Comparison of ENCODE assay signal across 18 cellular contexts in the genomic region with DNA sequence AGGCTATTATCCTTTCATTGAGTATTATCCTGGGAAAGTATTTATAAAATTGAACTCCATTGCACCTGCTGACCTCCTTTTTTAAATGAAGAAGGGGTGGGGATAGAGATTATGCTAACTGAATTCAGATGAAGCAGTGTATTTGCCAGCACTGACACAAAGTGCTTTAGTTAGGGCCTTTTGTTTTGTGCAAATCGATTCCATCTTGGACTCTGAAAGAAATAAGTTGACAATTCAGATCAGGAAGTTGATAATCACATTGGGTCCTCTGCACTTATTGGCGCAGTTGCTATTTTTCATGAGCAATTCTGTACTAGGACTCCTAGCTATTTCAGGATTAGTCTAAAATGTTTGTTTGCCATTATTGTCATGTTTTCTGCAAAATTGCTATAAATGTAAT.
"Had no signal": no experiment of that assay in that cellular context is flagged by ENCODE, and none has a peak within 500 bp of the region (broad histone marks: within the 10 kb centered on the region; RNA-seq: fewer than 3 reads in every experiment).

No MANE protein-coding gene starts in this region.

- H3K27me3 ChIP-seq: right atrium auricular region, tibial nerve had no signal

- H3K9me3 ChIP-seq: left ventricle myocardium inferior, prostate gland, right atrium auricular region, tibial nerve had no signal

- H3K36me3 ChIP-seq: prostate gland, right atrium auricular region had no signal

- DNase-seq: activated CD4-positive, alpha-beta T cell treated with anti-CD3 and anti-CD28 coated beads, Interleukin-2, amount 10 ng/mL, durations not matched to agents 24 days and 14 days; activated CD4-positive, CD25-positive, alpha-beta regulatory T cell; activated CD8-positive, alpha-beta memory T cell treated with anti-CD3 and anti-CD28 coated beads, Interleukin-2, amount 50 U/mL, for 4 hours; activated effector memory CD4-positive, alpha-beta T cell treated with Interleukin-2 at 50 U/mL for 16 hours; activated T-cell treated with anti-CD3 and anti-CD28 coated beads, Interleukin-2, amount 50 U/mL, for 4 hours; dermis blood vessel endothelial cell; effector memory CD8-positive, alpha-beta T cell; foreskin fibroblast; left ventricle myocardium inferior; naive B cell; stimulated activated naive CD8-positive, alpha-beta T cell treated with anti-CD3 and anti-CD28 coated beads, Interleukin-15, Interleukin-2, amounts not matched to agents 100 U/mL and 50 U/mL, for 24 hours; T1000 had no signal

- H3K27ac Mint-ChIP-seq: activated CD4-positive, alpha-beta T cell treated with anti-CD3 and anti-CD28 coated beads, Interleukin-2, amount 10 ng/mL, durations not matched to agents 24 days and 14 days; activated naive CD4-positive, alpha-beta T cell treated with anti-CD3 and anti-CD28 coated beads, Interleukin-2, amount 50 U/mL, for 24 hours; effector memory CD8-positive, alpha-beta T cell; memory B cell; naive B cell had no signal

- H3K27me3 Mint-ChIP-seq: activated naive CD4-positive, alpha-beta T cell treated with anti-CD3 and anti-CD28 coated beads, Interleukin-2, amount 50 U/mL, for 24 hours; effector memory CD8-positive, alpha-beta T cell; memory B cell; naive B cell had no signal

- H3K4me3 ChIP-seq: left ventricle myocardium inferior, prostate gland, right atrium auricular region, tibial nerve had no signal

- H3K4me3 Mint-ChIP-seq: activated CD4-positive, alpha-beta T cell treated with anti-CD3 and anti-CD28 coated beads, Interleukin-2, amount 10 ng/mL, durations not matched to agents 24 days and 14 days; activated naive CD4-positive, alpha-beta T cell treated with anti-CD3 and anti-CD28 coated beads, Interleukin-2, amount 50 U/mL, for 24 hours; activated T-cell treated with anti-CD3 and anti-CD28 coated beads, Interleukin-2, amount 50 U/mL, for 4 hours; effector memory CD8-positive, alpha-beta T cell; memory B cell; naive B cell; neural crest cell had no signal

- H3K27ac ChIP-seq: left ventricle myocardium inferior, prostate gland, right atrium auricular region, tibial nerve had no signal

- ATAC-seq: activated T-cell treated with anti-CD3 and anti-CD28 coated beads, Interleukin-2, amount 50 U/mL, for 4 hours; effector memory CD8-positive, alpha-beta T cell; stimulated activated naive CD8-positive, alpha-beta T cell treated with anti-CD3 and anti-CD28 coated beads, Interleukin-15, Interleukin-2, amounts not matched to agents 100 U/mL and 50 U/mL, for 24 hours had no signal

- H3K4me1 ChIP-seq: prostate gland had no signal

- H3K9me3 Mint-ChIP-seq: activated CD4-positive, alpha-beta T cell treated with anti-CD3 and anti-CD28 coated beads, Interleukin-2, amount 10 ng/mL, durations not matched to agents 24 days and 14 days; activated naive CD4-positive, alpha-beta T cell treated with anti-CD3 and anti-CD28 coated beads, Interleukin-2, amount 50 U/mL, for 24 hours; activated T-cell treated with anti-CD3 and anti-CD28 coated beads, Interleukin-2, amount 50 U/mL, for 4 hours; effector memory CD8-positive, alpha-beta T cell; memory B cell; naive B cell; neural crest cell had no signal
